In the genomic region with DNA sequence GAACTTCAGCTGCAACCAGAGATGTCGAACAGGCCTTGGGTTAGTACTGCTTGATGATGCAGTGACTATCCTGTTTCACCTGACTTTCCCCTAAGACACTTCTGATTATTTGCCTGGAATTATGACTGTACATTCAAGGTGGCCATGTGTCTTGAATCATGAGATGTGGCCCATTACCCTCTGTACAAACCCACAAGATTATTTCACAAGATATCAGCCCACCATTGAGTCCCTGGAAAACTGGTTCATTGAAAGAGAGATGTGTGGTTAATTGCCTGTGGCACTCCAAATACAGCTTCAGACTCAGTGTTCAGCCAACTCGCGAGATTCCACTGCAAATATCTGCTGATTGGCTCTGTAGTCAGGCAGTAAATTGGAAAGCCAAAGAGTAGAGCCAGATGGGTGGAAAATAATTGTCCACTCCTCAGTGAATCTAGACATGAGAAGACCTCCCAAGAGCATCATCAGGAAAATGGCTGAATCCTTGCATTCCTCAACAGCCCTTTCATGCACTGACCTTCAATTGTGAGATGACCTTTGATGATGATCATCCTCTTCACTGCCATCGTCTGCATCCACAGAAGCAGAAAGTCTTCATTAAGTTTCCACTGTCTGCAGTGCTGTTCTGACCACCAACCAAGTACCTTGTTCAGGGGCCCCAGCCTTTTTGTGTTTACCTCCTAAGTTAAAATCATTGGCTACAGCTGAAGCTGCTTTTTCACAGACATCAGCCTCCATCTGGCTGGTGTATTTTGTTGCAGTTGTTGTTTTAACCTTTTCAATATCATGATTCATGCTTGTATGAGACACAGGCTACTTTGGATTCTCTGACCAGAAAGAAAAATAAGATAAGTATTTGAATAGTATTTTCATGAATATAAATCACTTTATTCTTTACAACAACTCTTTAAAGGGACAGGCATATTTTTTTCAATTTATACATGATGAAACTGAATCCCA, we compare ENCODE assay signal across 18 cellular contexts.
DNase-seq lines count a peak whose midpoint lies in the region; TF ChIP-seq lines count a peak whose summit lies in the region.
"Had no signal": no experiment of that assay in that cellular context is flagged by ENCODE, and none has a peak within 500 bp of the region (broad histone marks: within the 10 kb centered on the region; RNA-seq: fewer than 3 reads in every experiment).

No MANE protein-coding gene starts in this region.

- H4K20me1 ChIP-seq in BLaER1: no peaks in the 10 kb centered on the region

- peaks cover 27% of the 10 kb centered on the region for H3K4me1 Mint-ChIP-seq in activated T-helper 1 cell treated with anti-CD3 and anti-CD28 coated beads, Interleukin-12 subunit alpha, Interleukin-12 subunit beta, Interleukin-2, Interleukin-4 antibody, amounts not matched to agents 30 ng/mL and 10 ng/mL and 1 ng/mL, durations not matched to agents 14 hours and 24 hours and 36 hours (ENCODE audit: low read depth)
- peaks cover 28% of the 10 kb centered on the region for H3K4me1 Mint-ChIP-seq in activated CD4-positive, alpha-beta T cell treated with anti-CD3 and anti-CD28 coated beads, Interleukin-2, amount 10 ng/mL, durations not matched to agents 24 days and 14 days
- H3K4me1 Mint-ChIP-seq: GM23338 had no signal

- in situ Hi-C loops in transverse colon (cut with MboI; ENCODE audit: low pct_ligation_motif_present in 1 of 4, low pct_unique_long_range_greater_than_20kb in 1 of 4, low sequenced_read_pairs in 3 of 4): loop anchor here in 2 of 4 donors (10.0 kb wide), 2 partner anchors 235 to 245 kb away; no protein-coding TSS in a partner anchor

- H3K27me3 ChIP-seq in BLaER1 (no peaks in the 10 kb centered on the region), transverse colon (no peaks in the 10 kb centered on the region)
- H3K27me3 ChIP-seq: body of pancreas, gastrocnemius medialis, sigmoid colon had no signal

- H3K9me3 Mint-ChIP-seq in activated T-helper 1 cell treated with anti-CD3 and anti-CD28 coated beads, Interleukin-12 subunit alpha, Interleukin-12 subunit beta, Interleukin-2, Interleukin-4 antibody, amounts not matched to agents 30 ng/mL and 10 ng/mL and 1 ng/mL, durations not matched to agents 14 hours and 24 hours and 36 hours: no peaks in the 10 kb centered on the region
- peaks cover 6% of the 10 kb centered on the region for H3K9me3 Mint-ChIP-seq in activated CD4-positive, alpha-beta T cell treated with anti-CD3 and anti-CD28 coated beads, Interleukin-2, amount 10 ng/mL, durations not matched to agents 24 days and 14 days
- H3K9me3 Mint-ChIP-seq: GM23338, type B pancreatic cell had no signal

- peaks cover 37% of the 10 kb centered on the region for H3K27me3 Mint-ChIP-seq in activated T-helper 1 cell treated with anti-CD3 and anti-CD28 coated beads, Interleukin-12 subunit alpha, Interleukin-12 subunit beta, Interleukin-2, Interleukin-4 antibody, amounts not matched to agents 30 ng/mL and 10 ng/mL and 1 ng/mL, durations not matched to agents 14 hours and 24 hours and 36 hours (ENCODE audit: insufficient read depth)
- H3K27me3 Mint-ChIP-seq in activated CD4-positive, alpha-beta T cell treated with anti-CD3 and anti-CD28 coated beads, Interleukin-2, amount 10 ng/mL, durations not matched to agents 24 days and 14 days: peaks cover 51% of the 10 kb centered on the region

- H3K4me1 ChIP-seq in BLaER1 (peaks cover 79% of the 10 kb centered on the region), transverse colon (no peaks in the 10 kb centered on the region)
- H3K4me1 ChIP-seq: body of pancreas, gastrocnemius medialis, sigmoid colon had no signal

- no peak overlapping the region for H3K27ac ChIP-seq in BLaER1
- no peak overlapping the region for H3K27ac ChIP-seq in transverse colon
- H3K27ac ChIP-seq: body of pancreas, gastrocnemius medialis, sigmoid colon, VCaP had no signal

- H3K9ac ChIP-seq in BLaER1: no peak overlapping the region

- intact Hi-C loops in transverse colon (cut with DNase I; ENCODE audit: low total_unique reads): loop anchor here (10.0 kb wide), 1 partner anchor 245 kb away; no protein-coding TSS in a partner anchor
- intact Hi-C loops in activated T-helper 1 cell treated with anti-CD3 and anti-CD28 coated beads, Interleukin-12 subunit alpha, Interleukin-12 subunit beta, Interleukin-2, Interleukin-4 antibody, amounts not matched to agents 30 ng/mL and 10 ng/mL and 1 ng/mL, durations not matched to agents 14 hours and 24 hours and 36 hours (cut with micrococcal nuclease): loop anchor here (10.0 kb wide), 1 partner anchor 595 kb away; a partner anchor contains a TSS
- intact Hi-C loops in activated CD4-positive, alpha-beta T cell treated with anti-CD3 and anti-CD28 coated beads, Interleukin-2, amount 10 ng/mL, durations not matched to agents 24 days and 14 days (cut with micrococcal nuclease): no loop called here

- TF ChIP-seq CTCF in transverse colon (IDR thresholded peaks at IDR 0.05): no peak

- DNase-seq in NCI-H1694 (lab: John Stamatoyannopoulos, UW) (peak; percentile 32), dedifferentiated amniotic fluid mesenchymal stem cell (ENCODE audit: extremely low spot score) (peak; percentile 47), myocyte (ENCODE audit: low read depth) (peak; percentile 45), transverse colon (no peak), Ammon's horn (ENCODE audit: low spot score) (no peak)
- no peak for DNase-seq in activated T-helper 1 cell treated with anti-CD3 and anti-CD28 coated beads, Interleukin-12 subunit alpha, Interleukin-12 subunit beta, Interleukin-2, Interleukin-4 antibody, amounts not matched to agents 30 ng/mL and 10 ng/mL and 1 ng/mL, durations not matched to agents 14 hours and 24 hours and 36 hours (ENCODE audit: low spot score)
- DNase-seq in activated CD4-positive, alpha-beta T cell treated with anti-CD3 and anti-CD28 coated beads, Interleukin-2, amount 10 ng/mL, durations not matched to agents 24 days and 14 days: no peak
- DNase-seq: activated effector memory CD4-positive, alpha-beta T cell treated with Interleukin-2 at 50 U/mL for 16 hours; body of pancreas; effector CD8-positive, alpha-beta T cell; gastrocnemius medialis; NCI-H1417 treated with DMSO at 0.1 percent for 48 hours; NCI-H446; sigmoid colon had no signal

- no peaks in the 10 kb centered on the region for H3K36me3 Mint-ChIP-seq in activated T-helper 1 cell treated with anti-CD3 and anti-CD28 coated beads, Interleukin-12 subunit alpha, Interleukin-12 subunit beta, Interleukin-2, Interleukin-4 antibody, amounts not matched to agents 30 ng/mL and 10 ng/mL and 1 ng/mL, durations not matched to agents 14 hours and 24 hours and 36 hours (ENCODE audit: low read depth)
- no peaks in the 10 kb centered on the region for H3K36me3 Mint-ChIP-seq in activated CD4-positive, alpha-beta T cell treated with anti-CD3 and anti-CD28 coated beads, Interleukin-2, amount 10 ng/mL, durations not matched to agents 24 days and 14 days (ENCODE audit: low read depth)
- H3K36me3 Mint-ChIP-seq: type B pancreatic cell had no signal

- H3K4me2 ChIP-seq in BLaER1: peak overlapping the region; percentile 63
- H3K4me2 ChIP-seq: GM23338 had no signal

- WGBS in transverse colon (ENCODE audit: low coverage in 1 of 2), 2 donors: 79 to 93% methylated on average over 3 to 4 of the region's 4 CpGs

- no peak overlapping the region for H3K27ac Mint-ChIP-seq in activated T-helper 1 cell treated with anti-CD3 and anti-CD28 coated beads, Interleukin-12 subunit alpha, Interleukin-12 subunit beta, Interleukin-2, Interleukin-4 antibody, amounts not matched to agents 30 ng/mL and 10 ng/mL and 1 ng/mL, durations not matched to agents 14 hours and 24 hours and 36 hours
- H3K27ac Mint-ChIP-seq in activated CD4-positive, alpha-beta T cell treated with anti-CD3 and anti-CD28 coated beads, Interleukin-2, amount 10 ng/mL, durations not matched to agents 24 days and 14 days: no peak overlapping the region
- H3K27ac Mint-ChIP-seq: GM23338, type B pancreatic cell had no signal

- H3K36me3 ChIP-seq in BLaER1 (no peaks in the 10 kb centered on the region), transverse colon (no peaks in the 10 kb centered on the region)
- H3K36me3 ChIP-seq: gastrocnemius medialis, sigmoid colon had no signal

- TF ChIP-seq EP300 in transverse colon (IDR thresholded peaks at IDR 0.05; ENCODE audit: low read depth): no peak

- peaks cover 4% of the 10 kb centered on the region; the same call in 1 of the 2 replicates for H3K9me3 ChIP-seq in BLaER1
- no peaks in the 10 kb centered on the region for H3K9me3 ChIP-seq in transverse colon
- H3K9me3 ChIP-seq: body of pancreas, gastrocnemius medialis, sigmoid colon had no signal

- H3K4me3 ChIP-seq in BLaER1: no peak overlapping the region
- no peak overlapping the region for H3K4me3 ChIP-seq in transverse colon
- H3K4me3 ChIP-seq: body of pancreas, gastrocnemius medialis, GM23338, sigmoid colon had no signal

- TF ChIP-seq POLR2A in transverse colon (IDR thresholded peaks at IDR 0.05): no peak

- no peak overlapping the region for H3K4me3 Mint-ChIP-seq in activated T-helper 1 cell treated with anti-CD3 and anti-CD28 coated beads, Interleukin-12 subunit alpha, Interleukin-12 subunit beta, Interleukin-2, Interleukin-4 antibody, amounts not matched to agents 30 ng/mL and 10 ng/mL and 1 ng/mL, durations not matched to agents 14 hours and 24 hours and 36 hours
- H3K4me3 Mint-ChIP-seq in activated CD4-positive, alpha-beta T cell treated with anti-CD3 and anti-CD28 coated beads, Interleukin-2, amount 10 ng/mL, durations not matched to agents 24 days and 14 days: no peak overlapping the region
- H3K4me3 Mint-ChIP-seq: GM23338, type B pancreatic cell had no signal

Comparison
In these comparisons a context has a peak if more than half of its experiments do, and no peak if none do; other contexts are left out.
1. DNase-seq: peak in NCI-H1694 (single experiment), dedifferentiated amniotic fluid mesenchymal stem cell (single experiment) and myocyte (single experiment); none in transverse colon (single experiment), activated T-helper 1 cell treated with anti-CD3 and anti-CD28 coated beads, Interleukin-12 subunit alpha, Interleukin-12 subunit beta, Interleukin-2, Interleukin-4 antibody, amounts not matched to agents 30 ng/mL and 10 ng/mL and 1 ng/mL, durations not matched to agents 14 hours and 24 hours and 36 hours (single experiment), activated CD4-positive, alpha-beta T cell treated with anti-CD3 and anti-CD28 coated beads, Interleukin-2, amount 10 ng/mL, durations not matched to agents 24 days and 14 days (single experiment) and Ammon's horn (single experiment).